In the genomic region with DNA sequence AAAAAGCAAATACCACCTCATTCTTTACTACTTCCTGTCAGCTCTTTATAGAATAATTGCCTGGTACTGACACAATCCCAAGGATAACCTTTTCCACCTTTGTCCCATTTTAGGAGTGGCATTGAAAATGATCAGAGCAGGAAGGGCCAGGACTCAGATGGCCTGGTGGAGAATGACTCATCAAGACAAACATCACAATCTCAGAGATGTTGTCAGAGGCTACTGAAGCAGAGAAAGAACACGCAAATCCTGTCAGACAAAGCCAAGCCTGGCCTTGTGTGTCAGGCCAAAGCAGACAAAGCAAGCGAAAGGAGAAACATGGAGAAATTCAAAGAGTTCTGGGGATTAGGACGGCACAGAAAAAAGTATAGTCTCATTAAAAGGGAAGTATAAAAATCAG, we compare ENCODE assay signal across 1 cellular context.
TF ChIP-seq lines count a peak whose summit lies in the region.

No MANE protein-coding gene starts in this region.

TF ChIP-seq in HepG2, 621 proteins besides CTCF, POLR2A, EP300 and RAD21 (continued from another document and continues in another):
- TF ChIP-seq, protein P1, sequence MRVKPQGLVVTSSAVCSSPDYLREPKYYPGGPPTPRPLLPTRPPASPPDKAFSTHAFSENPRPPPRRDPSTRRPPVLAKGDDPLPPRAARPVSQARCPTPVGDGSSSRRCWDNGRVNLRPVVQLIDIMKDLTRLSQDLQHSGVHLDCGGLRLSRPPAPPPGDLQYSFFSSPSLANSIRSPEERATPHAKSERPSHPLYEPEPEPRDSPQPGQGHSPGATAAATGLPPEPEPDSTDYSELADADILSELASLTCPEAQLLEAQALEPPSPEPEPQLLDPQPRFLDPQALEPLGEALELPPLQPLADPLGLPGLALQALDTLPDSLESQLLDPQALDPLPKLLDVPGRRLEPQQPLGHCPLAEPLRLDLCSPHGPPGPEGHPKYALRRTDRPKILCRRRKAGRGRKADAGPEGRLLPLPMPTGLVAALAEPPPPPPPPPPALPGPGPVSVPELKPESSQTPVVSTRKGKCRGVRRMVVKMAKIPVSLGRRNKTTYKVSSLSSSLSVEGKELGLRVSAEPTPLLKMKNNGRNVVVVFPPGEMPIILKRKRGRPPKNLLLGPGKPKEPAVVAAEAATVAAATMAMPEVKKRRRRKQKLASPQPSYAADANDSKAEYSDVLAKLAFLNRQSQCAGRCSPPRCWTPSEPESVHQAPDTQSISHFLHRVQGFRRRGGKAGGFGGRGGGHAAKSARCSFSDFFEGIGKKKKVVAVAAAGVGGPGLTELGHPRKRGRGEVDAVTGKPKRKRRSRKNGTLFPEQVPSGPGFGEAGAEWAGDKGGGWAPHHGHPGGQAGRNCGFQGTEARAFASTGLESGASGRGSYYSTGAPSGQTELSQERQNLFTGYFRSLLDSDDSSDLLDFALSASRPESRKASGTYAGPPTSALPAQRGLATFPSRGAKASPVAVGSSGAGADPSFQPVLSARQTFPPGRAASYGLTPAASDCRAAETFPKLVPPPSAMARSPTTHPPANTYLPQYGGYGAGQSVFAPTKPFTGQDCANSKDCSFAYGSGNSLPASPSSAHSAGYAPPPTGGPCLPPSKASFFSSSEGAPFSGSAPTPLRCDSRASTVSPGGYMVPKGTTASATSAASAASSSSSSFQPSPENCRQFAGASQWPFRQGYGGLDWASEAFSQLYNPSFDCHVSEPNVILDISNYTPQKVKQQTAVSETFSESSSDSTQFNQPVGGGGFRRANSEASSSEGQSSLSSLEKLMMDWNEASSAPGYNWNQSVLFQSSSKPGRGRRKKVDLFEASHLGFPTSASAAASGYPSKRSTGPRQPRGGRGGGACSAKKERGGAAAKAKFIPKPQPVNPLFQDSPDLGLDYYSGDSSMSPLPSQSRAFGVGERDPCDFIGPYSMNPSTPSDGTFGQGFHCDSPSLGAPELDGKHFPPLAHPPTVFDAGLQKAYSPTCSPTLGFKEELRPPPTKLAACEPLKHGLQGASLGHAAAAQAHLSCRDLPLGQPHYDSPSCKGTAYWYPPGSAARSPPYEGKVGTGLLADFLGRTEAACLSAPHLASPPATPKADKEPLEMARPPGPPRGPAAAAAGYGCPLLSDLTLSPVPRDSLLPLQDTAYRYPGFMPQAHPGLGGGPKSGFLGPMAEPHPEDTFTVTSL (CRISPR knock-in tag; IDR thresholded peaks at IDR 0.05; ENCODE audit: borderline replicate concordance), result peak; percentile 91; the same call in 1 of the 2 replicates
- TF ChIP-seq ZNF569 (CRISPR knock-in tag; IDR thresholded peaks at IDR 0.05; ENCODE audit: borderline replicate concordance) (no peak), SRY (CRISPR knock-in tag; IDR thresholded peaks at IDR 0.05) (no peak), ONECUT2 (CRISPR knock-in tag; IDR thresholded peaks at IDR 0.05) (no peak), NAIF1 (CRISPR knock-in tag; IDR thresholded peaks at IDR 0.05; ENCODE audit: borderline replicate concordance) (no peak), SOX6 (IDR thresholded peaks at IDR 0.05) (no peak), SOX6 (CRISPR knock-in tag; IDR thresholded peaks at IDR 0.05) (peak; percentile 97), JDP2 (CRISPR knock-in tag; IDR thresholded peaks at IDR 0.05; ENCODE audit: borderline replicate concordance) (no peak), CREB1 (IDR thresholded peaks at IDR 0.05) (peak; percentile 83), CREB1 (CRISPR knock-in tag; IDR thresholded peaks at IDR 0.05) (peak; percentile 80), TOE1 (CRISPR knock-in tag; IDR thresholded peaks at IDR 0.05) (no peak), STAG1 (CRISPR knock-in tag; IDR thresholded peaks at IDR 0.05) (peak; percentile 18; the same call in 1 of the 2 replicates), PAX8 (CRISPR knock-in tag; IDR thresholded peaks at IDR 0.05; ENCODE audit: borderline replicate concordance) (no peak), GABPA (IDR thresholded peaks at IDR 0.05; ENCODE audit: low read depth, low read length) (no peak), GABPA (CRISPR knock-in tag; IDR thresholded peaks at IDR 0.05; ENCODE audit: low read depth) (peak; percentile 77), ZNF329 (CRISPR knock-in tag; IDR thresholded peaks at IDR 0.05; ENCODE audit: low read depth) (no peak), NCOA2 (CRISPR knock-in tag; IDR thresholded peaks at IDR 0.05) (peak; percentile 95), NBN (conservative IDR thresholded peaks at IDR 0.05) (no peak), KAT7 (CRISPR knock-in tag; IDR thresholded peaks at IDR 0.05; ENCODE audit: borderline replicate concordance) (no peak), CHD4 (IDR thresholded peaks at IDR 0.05; ENCODE audit: borderline replicate concordance, low read length) (no peak), JARID2 (CRISPR knock-in tag; IDR thresholded peaks at IDR 0.05; ENCODE audit: insufficient replicate concordance) (no peak), KLF6 (CRISPR knock-in tag; IDR thresholded peaks at IDR 0.05) (no peak), ZNF652 (CRISPR knock-in tag; IDR thresholded peaks at IDR 0.05; ENCODE audit: borderline replicate concordance, low read depth) (0 out of 2 replicates have a peak, but pooled peaks have one; percentile 10), ZKSCAN1 (IDR thresholded peaks at IDR 0.05; ENCODE audit: low read length) (no peak), ZZZ3 (CRISPR knock-in tag; IDR thresholded peaks at IDR 0.05; ENCODE audit: borderline replicate concordance) (no peak), ZNF441 (CRISPR knock-in tag; IDR thresholded peaks at IDR 0.05; ENCODE audit: borderline replicate concordance) (peak; percentile 29; the same call in 1 of the 2 replicates), HIVEP1 (CRISPR knock-in tag; IDR thresholded peaks at IDR 0.05) (no peak), GZF1 (CRISPR knock-in tag; IDR thresholded peaks at IDR 0.05) (no peak), SMAD9 (CRISPR knock-in tag; IDR thresholded peaks at IDR 0.05) (no peak), RAD51 (IDR thresholded peaks at IDR 0.05; ENCODE audit: borderline replicate concordance) (no peak), KAT8 (CRISPR knock-in tag; IDR thresholded peaks at IDR 0.05) (peak; percentile 64), RBAK (CRISPR knock-in tag; IDR thresholded peaks at IDR 0.05) (no peak), HNRNPUL1 (IDR thresholded peaks at IDR 0.05; ENCODE audit: low read depth, low read length) (no peak)
- TF ChIP-seq, protein P2, sequence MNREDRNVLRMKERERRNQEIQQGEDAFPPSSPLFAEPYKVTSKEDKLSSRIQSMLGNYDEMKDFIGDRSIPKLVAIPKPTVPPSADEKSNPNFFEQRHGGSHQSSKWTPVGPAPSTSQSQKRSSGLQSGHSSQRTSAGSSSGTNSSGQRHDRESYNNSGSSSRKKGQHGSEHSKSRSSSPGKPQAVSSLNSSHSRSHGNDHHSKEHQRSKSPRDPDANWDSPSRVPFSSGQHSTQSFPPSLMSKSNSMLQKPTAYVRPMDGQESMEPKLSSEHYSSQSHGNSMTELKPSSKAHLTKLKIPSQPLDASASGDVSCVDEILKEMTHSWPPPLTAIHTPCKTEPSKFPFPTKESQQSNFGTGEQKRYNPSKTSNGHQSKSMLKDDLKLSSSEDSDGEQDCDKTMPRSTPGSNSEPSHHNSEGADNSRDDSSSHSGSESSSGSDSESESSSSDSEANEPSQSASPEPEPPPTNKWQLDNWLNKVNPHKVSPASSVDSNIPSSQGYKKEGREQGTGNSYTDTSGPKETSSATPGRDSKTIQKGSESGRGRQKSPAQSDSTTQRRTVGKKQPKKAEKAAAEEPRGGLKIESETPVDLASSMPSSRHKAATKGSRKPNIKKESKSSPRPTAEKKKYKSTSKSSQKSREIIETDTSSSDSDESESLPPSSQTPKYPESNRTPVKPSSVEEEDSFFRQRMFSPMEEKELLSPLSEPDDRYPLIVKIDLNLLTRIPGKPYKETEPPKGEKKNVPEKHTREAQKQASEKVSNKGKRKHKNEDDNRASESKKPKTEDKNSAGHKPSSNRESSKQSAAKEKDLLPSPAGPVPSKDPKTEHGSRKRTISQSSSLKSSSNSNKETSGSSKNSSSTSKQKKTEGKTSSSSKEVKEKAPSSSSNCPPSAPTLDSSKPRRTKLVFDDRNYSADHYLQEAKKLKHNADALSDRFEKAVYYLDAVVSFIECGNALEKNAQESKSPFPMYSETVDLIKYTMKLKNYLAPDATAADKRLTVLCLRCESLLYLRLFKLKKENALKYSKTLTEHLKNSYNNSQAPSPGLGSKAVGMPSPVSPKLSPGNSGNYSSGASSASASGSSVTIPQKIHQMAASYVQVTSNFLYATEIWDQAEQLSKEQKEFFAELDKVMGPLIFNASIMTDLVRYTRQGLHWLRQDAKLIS (CRISPR knock-in tag; IDR thresholded peaks at IDR 0.05), result no peak
- TF ChIP-seq, protein P3, sequence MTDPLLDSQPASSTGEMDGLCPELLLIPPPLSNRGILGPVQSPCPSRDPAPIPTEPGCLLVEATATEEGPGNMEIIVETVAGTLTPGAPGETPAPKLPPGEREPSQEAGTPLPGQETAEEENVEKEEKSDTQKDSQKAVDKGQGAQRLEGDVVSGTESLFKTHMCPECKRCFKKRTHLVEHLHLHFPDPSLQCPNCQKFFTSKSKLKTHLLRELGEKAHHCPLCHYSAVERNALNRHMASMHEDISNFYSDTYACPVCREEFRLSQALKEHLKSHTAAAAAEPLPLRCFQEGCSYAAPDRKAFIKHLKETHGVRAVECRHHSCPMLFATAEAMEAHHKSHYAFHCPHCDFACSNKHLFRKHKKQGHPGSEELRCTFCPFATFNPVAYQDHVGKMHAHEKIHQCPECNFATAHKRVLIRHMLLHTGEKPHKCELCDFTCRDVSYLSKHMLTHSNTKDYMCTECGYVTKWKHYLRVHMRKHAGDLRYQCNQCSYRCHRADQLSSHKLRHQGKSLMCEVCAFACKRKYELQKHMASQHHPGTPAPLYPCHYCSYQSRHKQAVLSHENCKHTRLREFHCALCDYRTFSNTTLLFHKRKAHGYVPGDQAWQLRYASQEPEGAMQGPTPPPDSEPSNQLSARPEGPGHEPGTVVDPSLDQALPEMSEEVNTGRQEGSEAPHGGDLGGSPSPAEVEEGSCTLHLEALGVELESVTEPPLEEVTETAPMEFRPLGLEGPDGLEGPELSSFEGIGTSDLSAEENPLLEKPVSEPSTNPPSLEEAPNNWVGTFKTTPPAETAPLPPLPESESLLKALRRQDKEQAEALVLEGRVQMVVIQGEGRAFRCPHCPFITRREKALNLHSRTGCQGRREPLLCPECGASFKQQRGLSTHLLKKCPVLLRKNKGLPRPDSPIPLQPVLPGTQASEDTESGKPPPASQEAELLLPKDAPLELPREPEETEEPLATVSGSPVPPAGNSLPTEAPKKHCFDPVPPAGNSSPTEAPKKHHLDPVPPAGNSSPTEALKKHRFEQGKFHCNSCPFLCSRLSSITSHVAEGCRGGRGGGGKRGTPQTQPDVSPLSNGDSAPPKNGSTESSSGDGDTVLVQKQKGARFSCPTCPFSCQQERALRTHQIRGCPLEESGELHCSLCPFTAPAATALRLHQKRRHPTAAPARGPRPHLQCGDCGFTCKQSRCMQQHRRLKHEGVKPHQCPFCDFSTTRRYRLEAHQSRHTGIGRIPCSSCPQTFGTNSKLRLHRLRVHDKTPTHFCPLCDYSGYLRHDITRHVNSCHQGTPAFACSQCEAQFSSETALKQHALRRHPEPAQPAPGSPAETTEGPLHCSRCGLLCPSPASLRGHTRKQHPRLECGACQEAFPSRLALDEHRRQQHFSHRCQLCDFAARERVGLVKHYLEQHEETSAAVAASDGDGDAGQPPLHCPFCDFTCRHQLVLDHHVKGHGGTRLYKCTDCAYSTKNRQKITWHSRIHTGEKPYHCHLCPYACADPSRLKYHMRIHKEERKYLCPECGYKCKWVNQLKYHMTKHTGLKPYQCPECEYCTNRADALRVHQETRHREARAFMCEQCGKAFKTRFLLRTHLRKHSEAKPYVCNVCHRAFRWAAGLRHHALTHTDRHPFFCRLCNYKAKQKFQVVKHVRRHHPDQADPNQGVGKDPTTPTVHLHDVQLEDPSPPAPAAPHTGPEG (CRISPR knock-in tag; IDR thresholded peaks at IDR 0.05), result no peak
- TF ChIP-seq, protein P4, sequence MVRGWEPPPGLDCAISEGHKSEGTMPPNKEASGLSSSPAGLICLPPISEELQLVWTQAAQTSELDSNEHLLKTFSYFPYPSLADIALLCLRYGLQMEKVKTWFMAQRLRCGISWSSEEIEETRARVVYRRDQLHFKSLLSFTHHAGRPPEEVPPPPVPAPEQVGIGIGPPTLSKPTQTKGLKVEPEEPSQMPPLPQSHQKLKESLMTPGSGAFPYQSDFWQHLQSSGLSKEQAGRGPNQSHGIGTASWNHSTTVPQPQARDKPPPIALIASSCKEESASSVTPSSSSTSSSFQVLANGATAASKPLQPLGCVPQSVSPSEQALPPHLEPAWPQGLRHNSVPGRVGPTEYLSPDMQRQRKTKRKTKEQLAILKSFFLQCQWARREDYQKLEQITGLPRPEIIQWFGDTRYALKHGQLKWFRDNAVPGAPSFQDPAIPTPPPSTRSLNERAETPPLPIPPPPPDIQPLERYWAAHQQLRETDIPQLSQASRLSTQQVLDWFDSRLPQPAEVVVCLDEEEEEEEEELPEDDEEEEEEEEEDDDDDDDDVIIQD (CRISPR knock-in tag; IDR thresholded peaks at IDR 0.05; ENCODE audit: low read depth), result peak; percentile 96
- TF ChIP-seq, protein P5, sequence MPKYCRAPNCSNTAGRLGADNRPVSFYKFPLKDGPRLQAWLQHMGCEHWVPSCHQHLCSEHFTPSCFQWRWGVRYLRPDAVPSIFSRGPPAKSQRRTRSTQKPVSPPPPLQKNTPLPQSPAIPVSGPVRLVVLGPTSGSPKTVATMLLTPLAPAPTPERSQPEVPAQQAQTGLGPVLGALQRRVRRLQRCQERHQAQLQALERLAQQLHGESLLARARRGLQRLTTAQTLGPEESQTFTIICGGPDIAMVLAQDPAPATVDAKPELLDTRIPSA (CRISPR knock-in tag; IDR thresholded peaks at IDR 0.05; ENCODE audit: borderline replicate concordance), result no peak
- TF ChIP-seq, protein P6, sequence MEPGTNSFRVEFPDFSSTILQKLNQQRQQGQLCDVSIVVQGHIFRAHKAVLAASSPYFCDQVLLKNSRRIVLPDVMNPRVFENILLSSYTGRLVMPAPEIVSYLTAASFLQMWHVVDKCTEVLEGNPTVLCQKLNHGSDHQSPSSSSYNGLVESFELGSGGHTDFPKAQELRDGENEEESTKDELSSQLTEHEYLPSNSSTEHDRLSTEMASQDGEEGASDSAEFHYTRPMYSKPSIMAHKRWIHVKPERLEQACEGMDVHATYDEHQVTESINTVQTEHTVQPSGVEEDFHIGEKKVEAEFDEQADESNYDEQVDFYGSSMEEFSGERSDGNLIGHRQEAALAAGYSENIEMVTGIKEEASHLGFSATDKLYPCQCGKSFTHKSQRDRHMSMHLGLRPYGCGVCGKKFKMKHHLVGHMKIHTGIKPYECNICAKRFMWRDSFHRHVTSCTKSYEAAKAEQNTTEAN (CRISPR knock-in tag; conservative IDR thresholded peaks at IDR 0.05), result no peak
- TF ChIP-seq, protein P7, sequence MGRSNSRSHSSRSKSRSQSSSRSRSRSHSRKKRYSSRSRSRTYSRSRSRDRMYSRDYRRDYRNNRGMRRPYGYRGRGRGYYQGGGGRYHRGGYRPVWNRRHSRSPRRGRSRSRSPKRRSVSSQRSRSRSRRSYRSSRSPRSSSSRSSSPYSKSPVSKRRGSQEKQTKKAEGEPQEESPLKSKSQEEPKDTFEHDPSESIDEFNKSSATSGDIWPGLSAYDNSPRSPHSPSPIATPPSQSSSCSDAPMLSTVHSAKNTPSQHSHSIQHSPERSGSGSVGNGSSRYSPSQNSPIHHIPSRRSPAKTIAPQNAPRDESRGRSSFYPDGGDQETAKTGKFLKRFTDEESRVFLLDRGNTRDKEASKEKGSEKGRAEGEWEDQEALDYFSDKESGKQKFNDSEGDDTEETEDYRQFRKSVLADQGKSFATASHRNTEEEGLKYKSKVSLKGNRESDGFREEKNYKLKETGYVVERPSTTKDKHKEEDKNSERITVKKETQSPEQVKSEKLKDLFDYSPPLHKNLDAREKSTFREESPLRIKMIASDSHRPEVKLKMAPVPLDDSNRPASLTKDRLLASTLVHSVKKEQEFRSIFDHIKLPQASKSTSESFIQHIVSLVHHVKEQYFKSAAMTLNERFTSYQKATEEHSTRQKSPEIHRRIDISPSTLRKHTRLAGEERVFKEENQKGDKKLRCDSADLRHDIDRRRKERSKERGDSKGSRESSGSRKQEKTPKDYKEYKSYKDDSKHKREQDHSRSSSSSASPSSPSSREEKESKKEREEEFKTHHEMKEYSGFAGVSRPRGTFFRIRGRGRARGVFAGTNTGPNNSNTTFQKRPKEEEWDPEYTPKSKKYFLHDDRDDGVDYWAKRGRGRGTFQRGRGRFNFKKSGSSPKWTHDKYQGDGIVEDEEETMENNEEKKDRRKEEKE (IDR thresholded peaks at IDR 0.05), result no peak
